Comparison of ENCODE assay signal across 25 cellular contexts in genomic region chr1:234168061-234168724, GRCh38.
"Had no signal": no experiment of that assay in that cellular context is flagged by ENCODE, and none has a peak within 500 bp of the region (broad histone marks: within the 10 kb centered on the region; RNA-seq: fewer than 3 reads in every experiment).

No MANE protein-coding gene starts in this region.

- ATAC-seq: activated T-cell treated with anti-CD3 and anti-CD28 coated beads, Interleukin-2, amount 50 U/mL, for 4 hours; activated T-helper 17 cell treated with anti-CD3 and anti-CD28 coated beads, Interleukin-2, amount 50 U/mL, for 72 hours; HepG2; PC-3 had no signal

- H3K4me1 Mint-ChIP-seq: activated T-helper 17 cell treated with anti-CD3 and anti-CD28 coated beads, Interleukin-2, amount 50 U/mL, for 72 hours had no signal

- FAIRE-seq: HepG2, RCC 7860 had no signal

- H3K27ac ChIP-seq: breast epithelium, KMS-11, SJSA1, WERI-Rb-1 had no signal

- H3K9me3 Mint-ChIP-seq: activated naive CD4-positive, alpha-beta T cell treated with anti-CD3 and anti-CD28 coated beads for 36 hours; activated naive CD8-positive, alpha-beta T cell treated with anti-CD3 and anti-CD28 coated beads for 36 hours; activated T-cell treated with anti-CD3 and anti-CD28 coated beads, Interleukin-2, amount 50 U/mL, for 4 hours; activated T-helper 17 cell treated with anti-CD3 and anti-CD28 coated beads, Interleukin-2, amount 50 U/mL, for 72 hours had no signal

- H3K4me3 Mint-ChIP-seq: activated naive CD4-positive, alpha-beta T cell treated with anti-CD3 and anti-CD28 coated beads for 36 hours; activated naive CD8-positive, alpha-beta T cell treated with anti-CD3 and anti-CD28 coated beads for 36 hours; activated T-cell treated with anti-CD3 and anti-CD28 coated beads, Interleukin-2, amount 50 U/mL, for 4 hours; activated T-helper 17 cell treated with anti-CD3 and anti-CD28 coated beads, Interleukin-2, amount 50 U/mL, for 72 hours had no signal

- DNase-seq: activated CD4-positive, alpha-beta T cell treated with anti-CD3 and anti-CD28 coated beads for 4 hours; activated CD4-positive, alpha-beta T cell treated with anti-CD3 and anti-CD28 coated beads, Interleukin-2, amount 50 U/mL, for 4 hours; activated CD8-positive, alpha-beta memory T cell treated with anti-CD3 and anti-CD28 coated beads for 24 hours; activated gamma-delta T cell; activated naive CD4-positive, alpha-beta T cell treated with anti-CD3 and anti-CD28 coated beads for 36 hours; activated naive CD8-positive, alpha-beta T cell treated with anti-CD3 and anti-CD28 coated beads for 36 hours; activated T-cell treated with anti-CD3 and anti-CD28 coated beads, Interleukin-2, amount 50 U/mL, for 4 hours; aorta; central memory CD4-positive, alpha-beta T cell; MM.1S; NCI-H1105 treated with DMSO at 0.1 percent for 48 hours; NCI-H1436 treated with DMSO at 0.1 percent for 48 hours; NCI-H187; NCI-H2081; NCI-H510A treated with DMSO at 0.1 percent for 48 hours; NCI-H69; PC-3; SHP77; WERI-Rb-1 had no signal

- H3K36me3 ChIP-seq: breast epithelium, SJSA1, WERI-Rb-1 had no signal

- H3K36me3 Mint-ChIP-seq: activated naive CD8-positive, alpha-beta T cell treated with anti-CD3 and anti-CD28 coated beads for 36 hours had no signal

- H3K4me2 ChIP-seq: KMS-11 had no signal

- H3K4me1 ChIP-seq: breast epithelium, SJSA1 had no signal

- H3K9ac ChIP-seq: KMS-11 had no signal

- H3K4me3 ChIP-seq: breast epithelium, SJSA1 had no signal

- H3K9me3 ChIP-seq: breast epithelium, SJSA1 had no signal

- H3K27ac Mint-ChIP-seq: activated naive CD4-positive, alpha-beta T cell treated with anti-CD3 and anti-CD28 coated beads for 36 hours; activated naive CD8-positive, alpha-beta T cell treated with anti-CD3 and anti-CD28 coated beads for 36 hours; activated T-helper 17 cell treated with anti-CD3 and anti-CD28 coated beads, Interleukin-2, amount 50 U/mL, for 72 hours had no signal

- H3K27me3 ChIP-seq: breast epithelium had no signal
